14 cellular contexts compared by ENCODE assay signal in the genomic region with DNA sequence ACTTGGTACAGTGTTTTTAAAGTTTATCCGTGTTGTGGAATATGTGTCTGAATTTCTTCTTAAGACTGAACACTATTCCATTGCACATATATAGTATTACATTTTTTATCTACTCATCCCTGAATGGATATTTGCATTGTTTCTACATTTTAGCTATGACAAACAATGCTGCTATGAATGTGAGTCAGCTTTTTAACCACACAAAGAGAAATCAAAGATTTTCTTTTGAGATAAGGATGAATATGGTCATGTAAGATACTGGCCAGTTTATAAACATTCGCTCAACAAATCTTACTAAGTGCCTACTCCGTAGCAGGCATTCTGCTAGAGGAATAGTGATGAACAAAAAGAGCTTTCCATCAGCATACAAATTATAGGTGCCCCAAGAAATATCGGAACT. TPM values are rescaled to one million over a fixed set of nuclear protein-coding genes. Genes with fewer than 3 reads are reported as not detected.
DNase-seq lines count a peak whose midpoint lies in the region; ATAC-seq, FAIRE-seq and TF ChIP-seq lines count a peak whose summit lies in the region.
"Had no signal": no experiment of that assay in that cellular context is flagged by ENCODE, and none has a peak within 500 bp of the region (broad histone marks: within the 10 kb centered on the region; RNA-seq: fewer than 3 reads in every experiment).

No MANE protein-coding gene starts in this region.

- H3K27me3 Mint-ChIP-seq in GM23338 (ENCODE audit: insufficient read depth, low read depth, poor library complexity), result peaks cover 3% of the 10 kb centered on the region
- no peaks in the 10 kb centered on the region for H3K27me3 Mint-ChIP-seq in activated CD8-positive, alpha-beta T cell treated with anti-CD3 and anti-CD28 coated beads, Interleukin-2, amount 10 ng/mL, durations not matched to agents 7 days and 5 days (ENCODE audit: low read depth)
- H3K27me3 Mint-ChIP-seq: CD8-positive, alpha-beta memory T cell had no signal

- POLR2A ChIA-PET in A549 (lab: Yijun Ruan, JAX), result no interaction called here
- POLR2A ChIA-PET in activated CD8-positive, alpha-beta T cell treated with anti-CD3 and anti-CD28 coated beads, Interleukin-2, amount 10 ng/mL, durations not matched to agents 7 days and 5 days (lab: Charles Lee), result no interaction called here

- WGBS in A549 (ENCODE audit: missing lambda C conversion rate), result 21% methylated on average over 4 of the region's 4 CpGs

- CTCF ChIA-PET in A549 (lab: Yijun Ruan, JAX), result interaction anchor here (0.6 to 1.6 kb wide), 5 partner anchors 9 to 485 kb away, joined by 3 to 10 read pairs (median 3); no protein-coding TSS in a partner anchor
- CTCF ChIA-PET in activated CD8-positive, alpha-beta T cell treated with anti-CD3 and anti-CD28 coated beads, Interleukin-2, amount 10 ng/mL, durations not matched to agents 7 days and 5 days (lab: Charles Lee), result no interaction called here

- no peaks in the 10 kb centered on the region; the same call in 2 of the 3 replicates for H3K9me3 Mint-ChIP-seq in GM23338
- no peaks in the 10 kb centered on the region for H3K9me3 Mint-ChIP-seq in activated CD8-positive, alpha-beta T cell treated with anti-CD3 and anti-CD28 coated beads, Interleukin-2, amount 10 ng/mL, durations not matched to agents 7 days and 5 days (ENCODE audit: insufficient read depth)

- no peaks in the 10 kb centered on the region for H4K20me1 ChIP-seq in GM23338 (replicated peaks; ENCODE audit: insufficient read depth)
- H4K20me1 ChIP-seq: BLaER1 had no signal

- H3K4me3 Mint-ChIP-seq in GM23338, result no peak overlapping the region
- H3K4me3 Mint-ChIP-seq in activated CD8-positive, alpha-beta T cell treated with anti-CD3 and anti-CD28 coated beads, Interleukin-2, amount 10 ng/mL, durations not matched to agents 7 days and 5 days, result no peak overlapping the region
- H3K4me3 Mint-ChIP-seq: CD8-positive, alpha-beta memory T cell had no signal

- no peak overlapping the region for H3K27ac ChIP-seq in A549
- no peak overlapping the region for H3K27ac ChIP-seq in GM23338 (ENCODE audit: low read depth)
- H3K27ac ChIP-seq in foreskin keratinocyte, result no peak overlapping the region
- H3K27ac ChIP-seq: BLaER1 had no signal

- H3K9me3 ChIP-seq in A549, result no peaks in the 10 kb centered on the region
- H3K9me3 ChIP-seq: BLaER1, Caco-2 had no signal

- TF ChIP-seq CTCF in A549 (IDR thresholded peaks at IDR 0.05) (no peak), GM23338 (conservative IDR thresholded peaks at IDR 0.05; ENCODE audit: low read depth in 2 of 2) (no peak), foreskin keratinocyte (conservative IDR thresholded peaks at IDR 0.05) (no peak)

- H3K36me3 ChIP-seq in GM23338 (ENCODE audit: insufficient read depth) (no peaks in the 10 kb centered on the region), H7 (replicated peaks; ENCODE audit: control insufficient read depth, insufficient read depth, low read length) (no peaks in the 10 kb centered on the region)
- H3K36me3 ChIP-seq: BLaER1 had no signal

- H3K79me2 ChIP-seq in GM23338 (replicated peaks; ENCODE audit: insufficient read depth), result no peaks in the 10 kb centered on the region

- H3K4me2 ChIP-seq in A549, result peak overlapping the region; percentile 24; the same call in 1 of the 3 replicates
- no peak overlapping the region for H3K4me2 ChIP-seq in GM23338
- H3K4me2 ChIP-seq: BLaER1 had no signal

- H3K4me1 ChIP-seq in A549, result peaks cover 6% of the 10 kb centered on the region; the same call in 2 of the 3 replicates
- no peaks in the 10 kb centered on the region for H3K4me1 ChIP-seq in GM23338 (ENCODE audit: insufficient read depth)
- no peaks in the 10 kb centered on the region for H3K4me1 ChIP-seq in foreskin keratinocyte
- H3K4me1 ChIP-seq: BLaER1 had no signal

- peak overlapping the region; percentile 40; the same call in 1 of the 2 replicates for H2AFZ ChIP-seq in GM23338

- no peaks in the 10 kb centered on the region for H3K4me1 Mint-ChIP-seq in GM23338
- H3K4me1 Mint-ChIP-seq in activated CD8-positive, alpha-beta T cell treated with anti-CD3 and anti-CD28 coated beads, Interleukin-2, amount 10 ng/mL, durations not matched to agents 7 days and 5 days (ENCODE audit: low read depth), result no peaks in the 10 kb centered on the region
- H3K4me1 Mint-ChIP-seq: CD8-positive, alpha-beta memory T cell had no signal

- H3K27me3 ChIP-seq in GM23338 (ENCODE audit: insufficient read depth) (no peaks in the 10 kb centered on the region), foreskin keratinocyte (no peaks in the 10 kb centered on the region), H7 (ENCODE audit: control insufficient read depth, insufficient read depth, low read length) (no peaks in the 10 kb centered on the region)
- H3K27me3 ChIP-seq: BLaER1 had no signal

- H3K4me3 ChIP-seq in A549 (no peak overlapping the region), GM23338 (no peak overlapping the region), H7 (ENCODE audit: insufficient read depth, low read depth, low read length) (no peak overlapping the region)
- H3K4me3 ChIP-seq: BLaER1 had no signal

- DNase-seq in A549 (ENCODE audit: low read depth in 1 of 2, low spot score in 1 of 2) (no peak), GM23338 (ENCODE audit: low spot score) (no peak), RKO (ENCODE audit: low spot score) (peak; percentile 12), foreskin keratinocyte (peak; percentile 14 to 31), HPDE6-E6E7 (ENCODE audit: extremely low spot score) (no peak), H7 (no peak)
- DNase-seq in activated CD8-positive, alpha-beta T cell treated with anti-CD3 and anti-CD28 coated beads, Interleukin-2, amount 10 ng/mL, durations not matched to agents 7 days and 5 days, result no peak
- DNase-seq: AML-193; Caco-2; CD8-positive, alpha-beta memory T cell; DND-41; GF-D8 had no signal

- TF ChIP-seq EP300 in A549 (IDR thresholded peaks at IDR 0.05), result no peak

- no peak for TF ChIP-seq RAD21 in A549 (conservative IDR thresholded peaks at IDR 0.05 in 1 of 2, IDR thresholded peaks at IDR 0.05 in 1 of 2)

- FAIRE-seq in A549 (lab: Jason Lieb, UNC), result no peak
- FAIRE-seq: H54 had no signal

- TF ChIP-seq POLR2A in A549 (IDR thresholded peaks at IDR 0.05; ENCODE audit: low read length), result no peak

- H3K36me3 Mint-ChIP-seq in GM23338 (ENCODE audit: low read depth), result no peaks in the 10 kb centered on the region
- H3K36me3 Mint-ChIP-seq in activated CD8-positive, alpha-beta T cell treated with anti-CD3 and anti-CD28 coated beads, Interleukin-2, amount 10 ng/mL, durations not matched to agents 7 days and 5 days (ENCODE audit: low read depth), result no peaks in the 10 kb centered on the region
- H3K36me3 Mint-ChIP-seq: CD8-positive, alpha-beta memory T cell had no signal

- H3K9me2 ChIP-seq in GM23338 (ENCODE audit: insufficient read depth), result 0 out of 2 replicates have a peak, but pooled peaks cover 4% of the 10 kb centered on the region

- H3F3A ChIP-seq in GM23338 (replicated peaks; ENCODE audit: low read depth), result no peaks in the 10 kb centered on the region

- ATAC-seq in A549, result peak; percentile 24 to 34; a peak in 1 of 6 replicates
- no peak for ATAC-seq in GM23338
- ATAC-seq in foreskin keratinocyte, result peak; percentile 53
- no peak for ATAC-seq in activated CD8-positive, alpha-beta T cell treated with anti-CD3 and anti-CD28 coated beads, Interleukin-2, amount 10 ng/mL, durations not matched to agents 7 days and 5 days

- no peak overlapping the region for H3K27ac Mint-ChIP-seq in GM23338
- no peak overlapping the region for H3K27ac Mint-ChIP-seq in activated CD8-positive, alpha-beta T cell treated with anti-CD3 and anti-CD28 coated beads, Interleukin-2, amount 10 ng/mL, durations not matched to agents 7 days and 5 days
- H3K27ac Mint-ChIP-seq: CD8-positive, alpha-beta memory T cell had no signal

TF ChIP-seq in A549, 52 proteins besides CTCF, POLR2A, EP300 and RAD21:
- TF ChIP-seq MAZ (IDR thresholded peaks at IDR 0.05; ENCODE audit: borderline replicate concordance, low read depth, low read length), result no peak
- TF ChIP-seq MAFK (IDR thresholded peaks at IDR 0.05; ENCODE audit: partially characterized antibody), result peak; percentile 3
- no peak for TF ChIP-seq TP53 (CRISPR knock-in tag; IDR thresholded peaks at IDR 0.05)
- no peak for TF ChIP-seq EHF (CRISPR knock-in tag; IDR thresholded peaks at IDR 0.05)
- TF ChIP-seq GATA3 (IDR thresholded peaks at IDR 0.05; ENCODE audit: borderline replicate concordance), result peak; percentile 71; the same call in 1 of the 2 replicates
- TF ChIP-seq BHLHE40 (IDR thresholded peaks at IDR 0.05; ENCODE audit: low read depth, low read length), result no peak

RNA-seq across cellular contexts. Expression of gene OR9G4, which starts 16.5 kb away (rescaled TPM):
- not detected in 2 replicates for polyA plus RNA-seq in A549 (2011; rRNA removed)
- polyA plus RNA-seq in A549 (2012; cell fraction: cytosol; rRNA removed), result not detected in 2 replicates
- not detected in 2 replicates for polyA plus RNA-seq in A549 (2012; cell fraction: nucleus; rRNA removed)
- not detected in 3 replicates for polyA plus RNA-seq in A549 (2017; fragmentation: RNase III; extraction: RNeasy Plus Mini Kit Qiagen cat#74134 plus additional on column Dnase treatment)
- polyA minus RNA-seq in A549 (2011; rRNA and poly(A)+ RNA removed), result not detected in 2 replicates
- not detected in 2 replicates for total RNA-seq in GM23338 (2014; rRNA removed; shearing (Covaris generic))
- not detected in 2 replicates for polyA plus RNA-seq in GM23338 (2016; fragmentation: Nextera tagmentation; extraction: Ambion mirVana)
- total RNA-seq in foreskin keratinocyte, result not detected in 2 replicates
- polyA plus RNA-seq in foreskin keratinocyte, result not detected in 2 replicates
- not detected for total RNA-seq in activated CD8-positive, alpha-beta T cell treated with anti-CD3 and anti-CD28 coated beads, Interleukin-2, amount 10 ng/mL, durations not matched to agents 7 days and 5 days
- total RNA-seq in H7 (2014; rRNA removed; shearing (Covaris generic)), result not detected in 2 replicates
- total RNA-seq: Caco-2; CD8-positive, alpha-beta memory T cell had no signal
- polyA plus RNA-seq: CD8-positive, alpha-beta memory T cell had no signal

Comparison
In these comparisons a context has a peak if more than half of its experiments do, and no peak if none do; other contexts are left out.
1. ATAC-seq: peak in A549 (2 of 2) and foreskin keratinocyte (single experiment); none in GM23338 (single experiment) and activated CD8-positive, alpha-beta T cell treated with anti-CD3 and anti-CD28 coated beads, Interleukin-2, amount 10 ng/mL, durations not matched to agents 7 days and 5 days (single experiment).
2. DNase-seq: peak in RKO (single experiment) and foreskin keratinocyte (2 of 2); none in A549 (0 of 2), GM23338 (single experiment), HPDE6-E6E7 (single experiment), activated CD8-positive, alpha-beta T cell treated with anti-CD3 and anti-CD28 coated beads, Interleukin-2, amount 10 ng/mL, durations not matched to agents 7 days and 5 days (single experiment) and H7 (single experiment).